ENCODE assay signal across 7 cellular contexts in genomic region chr10:72126184-72126871, GRCh38. TPM values are rescaled to one million over a fixed set of nuclear protein-coding genes. Genes with fewer than 3 reads are reported as not detected.
DNase-seq lines count a peak whose midpoint lies in the region; TF ChIP-seq lines count a peak whose summit lies in the region.

No MANE protein-coding gene starts in this region.

- H3K4me2 ChIP-seq in KMS-11 (no peak overlapping the region), mammary epithelial cell (ENCODE audit: insufficient read depth, low read depth, low read length) (no peak overlapping the region), mesenchymal stem cell (ENCODE audit: low read length, poor library complexity, severe bottlenecking) (no peak overlapping the region)

- CTCF ChIA-PET in mammary epithelial cell (lab: Charles Lee; ENCODE audit: low non-redundant PET) = interaction anchor here (0.6 kb wide), 2 partner anchors 110 to 209 kb away, joined by 3 to 4 read pairs; no protein-coding TSS in a partner anchor

- H3K9ac ChIP-seq in KMS-11 (no peak overlapping the region), mammary epithelial cell (ENCODE audit: insufficient read depth, low read length) (no peak overlapping the region), mesenchymal stem cell (ENCODE audit: low read length) (peak overlapping the region; percentile 71)

- H2BK15ac ChIP-seq in mesenchymal stem cell (ENCODE audit: low read depth, poor library complexity, severe bottlenecking) = no peak overlapping the region

- H2BK120ac ChIP-seq in mesenchymal stem cell (ENCODE audit: low read depth, low read length) = no peak overlapping the region

- no peak overlapping the region for H3K18ac ChIP-seq in mesenchymal stem cell (ENCODE audit: low read depth in 1 of 2, low read length in 2 of 2)

- no peak overlapping the region for H2AK5ac ChIP-seq in mesenchymal stem cell (ENCODE audit: low read length, severe bottlenecking)

- H3K36me3 ChIP-seq in KMS-11 (ENCODE audit: insufficient read depth) = no peaks in the 10 kb centered on the region
- H3K36me3 ChIP-seq in mammary epithelial cell (ENCODE audit: insufficient read depth, low read length) = no peaks in the 10 kb centered on the region
- H3K36me3 ChIP-seq in mesenchymal stem cell (ENCODE audit: control insufficient read depth in 1 of 2, insufficient read depth in 2 of 2, low read depth in 1 of 2, low read length in 2 of 2) = peaks cover 0 to 4% of the 10 kb centered on the region in 2 experiments

- no peak overlapping the region for H3K4me3 ChIP-seq in KMS-11 (IDR thresholded peaks at IDR 0.05; ENCODE audit: insufficient read depth, low read depth, low read length)
- no peak overlapping the region for H3K4me3 ChIP-seq in mammary epithelial cell (replicated peaks in 1 of 3; ENCODE audit: insufficient read depth in 1 of 3, low read depth in 2 of 3, low read length in 3 of 3)
- no peak overlapping the region for H3K4me3 ChIP-seq in mesenchymal stem cell (ENCODE audit: insufficient read depth in 1 of 2, low read depth in 1 of 2, low read length in 2 of 2)

- intact Hi-C loops in mammary epithelial cell (cut with micrococcal nuclease) = loop anchor here (1.0 to 5.0 kb wide), 5 partner anchors 96 to 229 kb away; partner anchors contain the start of gene DDIT4

- H4K91ac ChIP-seq in mesenchymal stem cell (ENCODE audit: low read length) = no peak overlapping the region

- H2AFZ ChIP-seq in KMS-11 (ENCODE audit: low read depth) (no peak overlapping the region), mammary epithelial cell (ENCODE audit: low read depth, low read length) (no peak overlapping the region), mesenchymal stem cell (ENCODE audit: low read depth, low read length) (no peak overlapping the region)

- no peak overlapping the region for H4K8ac ChIP-seq in mesenchymal stem cell (ENCODE audit: low read length)

- H3K14ac ChIP-seq in mesenchymal stem cell (ENCODE audit: low read length in 2 of 2) = no peak overlapping the region

- dilution Hi-C loops in mammary epithelial cell (cut with HindIII; ENCODE audit: low sequenced_read_pairs) = loop anchor here (25.0 kb wide), 1 partner anchor 211 kb away; no protein-coding TSS in a partner anchor

- 87% methylated on average over 3 of the region's 3 CpGs for WGBS in mammary epithelial cell (ENCODE audit: low coverage, missing lambda C conversion rate)
- 84% methylated on average over 3 of the region's 3 CpGs for WGBS in mesenchymal stem cell

- H3K9me3 ChIP-seq in mammary epithelial cell (replicated peaks; ENCODE audit: insufficient read depth, low read length) (no peaks in the 10 kb centered on the region), mesenchymal stem cell (ENCODE audit: control insufficient read depth, low read length) (no peaks in the 10 kb centered on the region)

- H3K4ac ChIP-seq in mesenchymal stem cell (ENCODE audit: low read depth in 1 of 2, low read length in 2 of 2) = no peak overlapping the region

- peaks cover 2% of the 10 kb centered on the region for H3K79me1 ChIP-seq in mesenchymal stem cell (replicated peaks; ENCODE audit: low read length, poor library complexity, severe bottlenecking)

- H3K23ac ChIP-seq in mesenchymal stem cell (ENCODE audit: low read length in 2 of 2) = peak overlapping the region in 1 of 2 experiments; percentile 80

- TF ChIP-seq CTCF in KMS-11 (conservative IDR thresholded peaks at IDR 0.05; ENCODE audit: low read depth, low read length) (peak; percentile 66), mammary epithelial cell (conservative IDR thresholded peaks at IDR 0.05 in 1 of 2, IDR thresholded peaks at IDR 0.05 in 1 of 2; ENCODE audit: extremely low read depth in 1 of 2, insufficient read depth in 1 of 2, low read depth in 1 of 2, low read length in 2 of 2) (peak; percentile 36 to 51)

- peaks cover 7% of the 10 kb centered on the region for H3K4me1 ChIP-seq in KMS-11 (ENCODE audit: low read depth, poor library complexity, severe bottlenecking)
- H3K4me1 ChIP-seq in mammary epithelial cell (ENCODE audit: insufficient read depth, low read length) = no peaks in the 10 kb centered on the region
- no peaks in the 10 kb centered on the region for H3K4me1 ChIP-seq in mesenchymal stem cell (ENCODE audit: control insufficient read depth, insufficient read depth, low read depth, low read length)

- H3K79me2 ChIP-seq in KMS-11 (ENCODE audit: insufficient read depth, low read depth) (no peaks in the 10 kb centered on the region), mammary epithelial cell (ENCODE audit: insufficient read depth, low read length) (no peaks in the 10 kb centered on the region)

- in situ Hi-C loops in mammary epithelial cell (cut with MboI; ENCODE audit: low sequenced_read_pairs in 2 of 2) = loop anchor here (25.0 kb wide), 1 partner anchor 211 kb away; no protein-coding TSS in a partner anchor

- no peak overlapping the region for H2BK12ac ChIP-seq in mesenchymal stem cell (ENCODE audit: low read length in 2 of 2)

- DNase-seq in ELR (ENCODE audit: low read depth) (peak; percentile 76), mammary epithelial cell (peak; percentile 25), mesenchymal stem cell (peak; percentile 63), NCI-H526 treated with DMSO at 0.1 percent for 48 hours (lab: John Stamatoyannopoulos, UW) (no peak), C1 segment of cervical spinal cord (lab: John Stamatoyannopoulos, UW) (no peak), NOMO-1 treated with dmso at 0.1 percent for 144 hours (lab: John Stamatoyannopoulos, UW; ENCODE audit: unreplicated experiment) (no peak)

- no peak overlapping the region for H2BK5ac ChIP-seq in mesenchymal stem cell (ENCODE audit: low read depth, low read length, poor library complexity, severe bottlenecking)

- H3K27me3 ChIP-seq in KMS-11 (ENCODE audit: insufficient read depth, low read depth) (no peaks in the 10 kb centered on the region), mammary epithelial cell (ENCODE audit: insufficient read depth, low read length) (no peaks in the 10 kb centered on the region), mesenchymal stem cell (ENCODE audit: control insufficient read depth in 1 of 2, insufficient read depth in 1 of 2, low read length in 2 of 2) (no peaks in the 10 kb centered on the region)

- no peak overlapping the region for H3K27ac ChIP-seq in KMS-11
- no peak overlapping the region for H3K27ac ChIP-seq in mammary epithelial cell (ENCODE audit: insufficient read depth, low read depth, low read length)
- H3K27ac ChIP-seq in mesenchymal stem cell (ENCODE audit: low read length, poor library complexity, severe bottlenecking) = no peak overlapping the region

- H4K20me1 ChIP-seq in KMS-11 (ENCODE audit: insufficient read depth) (no peaks in the 10 kb centered on the region), mammary epithelial cell (ENCODE audit: insufficient read depth, low read length) (no peaks in the 10 kb centered on the region)

- BruUV-seq in mammary epithelial cell (replicated peaks; lab: Mats Ljungman, UMichigan) = no TSS peak

RNA-seq across cellular contexts. Expression of gene SPOCK2, which starts 38.0 kb away (rescaled TPM):
- 10 to 100 TPM in 1 of 2 donors, under 1 TPM in 1; 0.49 to 20.2 TPM for total RNA-seq in mammary epithelial cell
- polyA plus RNA-seq in mammary epithelial cell = 0.10 TPM
- polyA minus RNA-seq in mammary epithelial cell = 0.62 TPM
- polyA plus RNA-seq in mesenchymal stem cell (2013, experiment 1 of 2) = 0.22 TPM
- 0.30 TPM for polyA plus RNA-seq in mesenchymal stem cell (2013, experiment 2 of 2)

Comparison
In these comparisons a context has a peak if more than half of its experiments do, and no peak if none do; other contexts are left out.
1. DNase-seq: peak in ELR (single experiment), mammary epithelial cell (single experiment) and mesenchymal stem cell (single experiment); none in NCI-H526 treated with DMSO at 0.1 percent for 48 hours (single experiment), C1 segment of cervical spinal cord (0 of 14) and NOMO-1 treated with dmso at 0.1 percent for 144 hours (single experiment).